ENCODE assay signal across 1 cellular context in genomic region chr7:342681-343216, GRCh38.
TF ChIP-seq lines count a peak whose summit lies in the region.

No MANE protein-coding gene starts in this region.

TF ChIP-seq in H1, 55 proteins besides CTCF, POLR2A, EP300 and RAD21:
- TF ChIP-seq RBBP5 (IDR thresholded peaks at IDR 0.05; ENCODE audit: borderline replicate concordance, low read depth, low read length) (no peak), CTBP2 (IDR thresholded peaks at IDR 0.05; ENCODE audit: borderline replicate concordance, insufficient read depth, insufficient read length, low read length) (no peak), ATF2 (IDR thresholded peaks at IDR 0.05; ENCODE audit: low read length) (no peak), E2F6 (IDR thresholded peaks at IDR 0.05) (no peak), YY1 (IDR thresholded peaks at IDR 0.05; ENCODE audit: low read depth, low read length) (no peak), TCF12 (IDR thresholded peaks at IDR 0.05; ENCODE audit: low read depth, low read length) (no peak), SIRT6 (IDR thresholded peaks at IDR 0.05; ENCODE audit: low read length) (no peak), ATF3 (IDR thresholded peaks at IDR 0.05; ENCODE audit: insufficient read depth, low read depth, low read length) (no peak), ZNF274 (IDR thresholded peaks at IDR 0.05; ENCODE audit: borderline replicate concordance, extremely low read depth, low read length) (no peak), BCL11A (IDR thresholded peaks at IDR 0.05; ENCODE audit: low read depth in 2 of 2, low read length in 2 of 2) (no peak), KDM5A (IDR thresholded peaks at IDR 0.05; ENCODE audit: low read length) (no peak), SRF (IDR thresholded peaks at IDR 0.05; ENCODE audit: low read depth, low read length) (no peak), ASH2L (IDR thresholded peaks at IDR 0.05; ENCODE audit: low read length) (no peak), TBP (IDR thresholded peaks at IDR 0.05; ENCODE audit: low read depth, low read length) (no peak), USF2 (IDR thresholded peaks at IDR 0.05; ENCODE audit: low read length) (no peak), MAX (IDR thresholded peaks at IDR 0.05) (no peak)
